ENCODE assay signal across 1 cellular context in genomic region chr9:99906403-99907207, GRCh38.
TF ChIP-seq lines count a peak whose summit lies in the region.

STX17 (plus strand) TSS chr9:99906654; CDS start chr9:99915240, 8,586 bp downstream.

TF ChIP-seq in HEK293, 187 proteins besides CTCF, POLR2A, EP300 and RAD21 (continued from another document and continues in another):
- TF ChIP-seq ZBTB26 (tag by site-specific recombination; optimal IDR thresholded peaks at IDR 0.05) (peak; percentile 79), ZNF585B (tag by site-specific recombination; IDR thresholded peaks at IDR 0.05) (no peak), ZNF350 (tag by site-specific recombination; IDR thresholded peaks at IDR 0.05) (no peak), ZNF623 (tag by site-specific recombination; IDR thresholded peaks at IDR 0.05) (no peak), ZNF416 (tag by site-specific recombination; IDR thresholded peaks at IDR 0.05) (no peak), ZSCAN23 (tag by site-specific recombination; IDR thresholded peaks at IDR 0.05) (0 out of 2 replicates have a peak, but pooled peaks have one; percentile 15), ZNF138 (tag by site-specific recombination; IDR thresholded peaks at IDR 0.05; ENCODE audit: borderline replicate concordance) (no peak), ZNF132 (tag by site-specific recombination; IDR thresholded peaks at IDR 0.05; ENCODE audit: borderline replicate concordance) (no peak), HOXD13 (CRISPR knock-in tag; IDR thresholded peaks at IDR 0.05; ENCODE audit: borderline replicate concordance) (no peak), ZBTB8A (tag by site-specific recombination; IDR thresholded peaks at IDR 0.05) (peak; percentile 98), ZNF146 (tag by site-specific recombination; IDR thresholded peaks at IDR 0.05) (no peak), ZBTB21 (tag by site-specific recombination; IDR thresholded peaks at IDR 0.05) (0 out of 2 replicates have a peak, but pooled peaks have one; percentile 12), SETDB1 (IDR thresholded peaks at IDR 0.05; ENCODE audit: insufficient read length, low read length) (no peak), SP3 (tag by site-specific recombination; IDR thresholded peaks at IDR 0.05) (peak; percentile 52; the same call in 1 of the 2 replicates), SP2 (tag by site-specific recombination; IDR thresholded peaks at IDR 0.05) (peak; percentile 24), PRDM1 (tag by site-specific recombination; IDR thresholded peaks at IDR 0.05) (no peak), MEIS1 (CRISPR knock-in tag; IDR thresholded peaks at IDR 0.05; ENCODE audit: borderline replicate concordance) (no peak), ZNF121 (tag by site-specific recombination; IDR thresholded peaks at IDR 0.05) (no peak), ZNF692 (tag by site-specific recombination; IDR thresholded peaks at IDR 0.05) (peak; percentile 63), TRIM28 (IDR thresholded peaks at IDR 0.05; ENCODE audit: borderline replicate concordance, low read length) (no peak), ZBTB17 (tag by site-specific recombination; IDR thresholded peaks at IDR 0.05) (peak; percentile 30), ZNF391 (tag by site-specific recombination; IDR thresholded peaks at IDR 0.05; ENCODE audit: borderline replicate concordance, low read depth) (no peak), ZNF530 (tag by site-specific recombination; IDR thresholded peaks at IDR 0.05; ENCODE audit: low read depth) (no peak), ZNF16 (tag by site-specific recombination; IDR thresholded peaks at IDR 0.05; ENCODE audit: low read depth) (no peak), ZFP69B (tag by site-specific recombination; IDR thresholded peaks at IDR 0.05) (no peak), ZNF169 (tag by site-specific recombination; IDR thresholded peaks at IDR 0.05) (no peak), ZNF175 (tag by site-specific recombination; IDR thresholded peaks at IDR 0.05) (no peak), ZNF133 (tag by site-specific recombination; IDR thresholded peaks at IDR 0.05) (no peak), ZBTB1 (tag by site-specific recombination; IDR thresholded peaks at IDR 0.05) (no peak), ZNF274 (IDR thresholded peaks at IDR 0.05; ENCODE audit: low read length) (no peak), ZNF274 (tag by site-specific recombination; IDR thresholded peaks at IDR 0.05; ENCODE audit: borderline replicate concordance) (no peak), ZNF561 (tag by site-specific recombination; IDR thresholded peaks at IDR 0.05; ENCODE audit: borderline replicate concordance) (peak; percentile 80; the same call in 1 of the 2 replicates), FEZF1 (tag by site-specific recombination; IDR thresholded peaks at IDR 0.05) (no peak), ZBTB7A (tag by site-specific recombination; IDR thresholded peaks at IDR 0.05; ENCODE audit: low read depth) (no peak), ZNF335 (tag by site-specific recombination; conservative IDR thresholded peaks at IDR 0.05) (peak; percentile 68), BCL11B (tag by site-specific recombination; IDR thresholded peaks at IDR 0.05; ENCODE audit: low read depth) (no peak), GFI1B (tag by site-specific recombination; IDR thresholded peaks at IDR 0.05) (no peak), SCRT2 (tag by site-specific recombination; IDR thresholded peaks at IDR 0.05) (peak; percentile 24; the same call in 1 of the 2 replicates), HOXA7 (CRISPR knock-in tag; IDR thresholded peaks at IDR 0.05; ENCODE audit: borderline replicate concordance) (no peak), ZNF37A (tag by site-specific recombination; IDR thresholded peaks at IDR 0.05) (no peak), EGR2 (tag by site-specific recombination; IDR thresholded peaks at IDR 0.05; ENCODE audit: low read depth) (no peak), ZNF830 (tag by site-specific recombination; IDR thresholded peaks at IDR 0.05; ENCODE audit: low read depth) (no peak), ZNF202 (tag by site-specific recombination; IDR thresholded peaks at IDR 0.05; ENCODE audit: borderline replicate concordance) (no peak), ZNF292 (tag by site-specific recombination; IDR thresholded peaks at IDR 0.05; ENCODE audit: borderline replicate concordance, low read depth) (no peak), ZNF19 (tag by site-specific recombination; IDR thresholded peaks at IDR 0.05; ENCODE audit: low read depth) (no peak), ZXDB (tag by site-specific recombination; IDR thresholded peaks at IDR 0.05) (peak; percentile 83), ZNF214 (tag by site-specific recombination; IDR thresholded peaks at IDR 0.05; ENCODE audit: borderline replicate concordance) (no peak), AEBP2 (tag by site-specific recombination; IDR thresholded peaks at IDR 0.05; ENCODE audit: borderline replicate concordance) (no peak), ZNF362 (tag by site-specific recombination; IDR thresholded peaks at IDR 0.05) (no peak), ZNF501 (tag by site-specific recombination; IDR thresholded peaks at IDR 0.05) (peak; percentile 83), ZNF366 (tag by site-specific recombination; conservative IDR thresholded peaks at IDR 0.05) (no peak), ZNF248 (tag by site-specific recombination; IDR thresholded peaks at IDR 0.05) (no peak), ZSCAN30 (tag by site-specific recombination; IDR thresholded peaks at IDR 0.05) (peak; percentile 69), ZFP37 (tag by site-specific recombination; IDR thresholded peaks at IDR 0.05) (peak; percentile 92), ZNF529 (tag by site-specific recombination; IDR thresholded peaks at IDR 0.05; ENCODE audit: insufficient replicate concordance) (no peak), ZNF658 (tag by site-specific recombination; IDR thresholded peaks at IDR 0.05) (no peak), KLF10 (tag by site-specific recombination; IDR thresholded peaks at IDR 0.05) (0 out of 2 replicates have a peak, but pooled peaks have one; percentile 41), ZNF223 (tag by site-specific recombination; IDR thresholded peaks at IDR 0.05) (no peak), ZNF521 (tag by site-specific recombination; IDR thresholded peaks at IDR 0.05) (no peak), ZNF600 (tag by site-specific recombination; IDR thresholded peaks at IDR 0.05) (peak; percentile 68), ZNF610 (tag by site-specific recombination; IDR thresholded peaks at IDR 0.05; ENCODE audit: borderline replicate concordance) (no peak), ZNF221 (tag by site-specific recombination; IDR thresholded peaks at IDR 0.05; ENCODE audit: borderline replicate concordance) (no peak), ZNF791 (tag by site-specific recombination; IDR thresholded peaks at IDR 0.05) (no peak), ZNF677 (tag by site-specific recombination; IDR thresholded peaks at IDR 0.05) (no peak)
- TF ChIP-seq, protein P1, sequence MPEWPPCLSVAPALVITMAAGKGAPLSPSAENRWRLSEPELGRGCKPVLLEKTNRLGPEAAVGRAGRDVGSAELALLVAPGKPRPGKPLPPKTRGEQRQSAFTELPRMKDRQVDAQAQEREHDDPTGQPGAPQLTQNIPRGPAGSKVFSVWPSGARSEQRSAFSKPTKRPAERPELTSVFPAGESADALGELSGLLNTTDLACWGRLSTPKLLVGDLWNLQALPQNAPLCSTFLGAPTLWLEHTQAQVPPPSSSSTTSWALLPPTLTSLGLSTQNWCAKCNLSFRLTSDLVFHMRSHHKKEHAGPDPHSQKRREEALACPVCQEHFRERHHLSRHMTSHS (tag by site-specific recombination; IDR thresholded peaks at IDR 0.05): no peak
- TF ChIP-seq, protein P2, sequence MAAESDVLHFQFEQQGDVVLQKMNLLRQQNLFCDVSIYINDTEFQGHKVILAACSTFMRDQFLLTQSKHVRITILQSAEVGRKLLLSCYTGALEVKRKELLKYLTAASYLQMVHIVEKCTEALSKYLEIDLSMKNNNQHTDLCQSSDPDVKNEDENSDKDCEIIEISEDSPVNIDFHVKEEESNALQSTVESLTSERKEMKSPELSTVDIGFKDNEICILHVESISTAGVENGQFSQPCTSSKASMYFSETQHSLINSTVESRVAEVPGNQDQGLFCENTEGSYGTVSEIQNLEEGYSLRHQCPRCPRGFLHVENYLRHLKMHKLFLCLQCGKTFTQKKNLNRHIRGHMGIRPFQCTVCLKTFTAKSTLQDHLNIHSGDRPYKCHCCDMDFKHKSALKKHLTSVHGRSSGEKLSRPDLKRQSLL (tag by site-specific recombination; IDR thresholded peaks at IDR 0.05): no peak
- TF ChIP-seq, protein P3, sequence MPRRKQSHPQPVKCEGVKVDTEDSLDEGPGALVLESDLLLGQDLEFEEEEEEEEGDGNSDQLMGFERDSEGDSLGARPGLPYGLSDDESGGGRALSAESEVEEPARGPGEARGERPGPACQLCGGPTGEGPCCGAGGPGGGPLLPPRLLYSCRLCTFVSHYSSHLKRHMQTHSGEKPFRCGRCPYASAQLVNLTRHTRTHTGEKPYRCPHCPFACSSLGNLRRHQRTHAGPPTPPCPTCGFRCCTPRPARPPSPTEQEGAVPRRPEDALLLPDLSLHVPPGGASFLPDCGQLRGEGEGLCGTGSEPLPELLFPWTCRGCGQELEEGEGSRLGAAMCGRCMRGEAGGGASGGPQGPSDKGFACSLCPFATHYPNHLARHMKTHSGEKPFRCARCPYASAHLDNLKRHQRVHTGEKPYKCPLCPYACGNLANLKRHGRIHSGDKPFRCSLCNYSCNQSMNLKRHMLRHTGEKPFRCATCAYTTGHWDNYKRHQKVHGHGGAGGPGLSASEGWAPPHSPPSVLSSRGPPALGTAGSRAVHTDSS (tag by site-specific recombination; IDR thresholded peaks at IDR 0.05): no peak
- TF ChIP-seq, protein P4, sequence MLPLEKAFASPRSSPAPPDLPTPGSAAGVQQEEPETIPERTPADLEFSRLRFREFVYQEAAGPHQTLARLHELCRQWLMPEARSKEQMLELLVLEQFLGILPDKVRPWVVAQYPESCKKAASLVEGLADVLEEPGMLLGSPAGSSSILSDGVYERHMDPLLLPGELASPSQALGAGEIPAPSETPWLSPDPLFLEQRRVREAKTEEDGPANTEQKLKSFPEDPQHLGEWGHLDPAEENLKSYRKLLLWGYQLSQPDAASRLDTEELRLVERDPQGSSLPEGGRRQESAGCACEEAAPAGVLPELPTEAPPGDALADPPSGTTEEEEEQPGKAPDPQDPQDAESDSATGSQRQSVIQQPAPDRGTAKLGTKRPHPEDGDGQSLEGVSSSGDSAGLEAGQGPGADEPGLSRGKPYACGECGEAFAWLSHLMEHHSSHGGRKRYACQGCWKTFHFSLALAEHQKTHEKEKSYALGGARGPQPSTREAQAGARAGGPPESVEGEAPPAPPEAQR (tag by site-specific recombination; IDR thresholded peaks at IDR 0.05): no peak
- TF ChIP-seq, protein P5, sequence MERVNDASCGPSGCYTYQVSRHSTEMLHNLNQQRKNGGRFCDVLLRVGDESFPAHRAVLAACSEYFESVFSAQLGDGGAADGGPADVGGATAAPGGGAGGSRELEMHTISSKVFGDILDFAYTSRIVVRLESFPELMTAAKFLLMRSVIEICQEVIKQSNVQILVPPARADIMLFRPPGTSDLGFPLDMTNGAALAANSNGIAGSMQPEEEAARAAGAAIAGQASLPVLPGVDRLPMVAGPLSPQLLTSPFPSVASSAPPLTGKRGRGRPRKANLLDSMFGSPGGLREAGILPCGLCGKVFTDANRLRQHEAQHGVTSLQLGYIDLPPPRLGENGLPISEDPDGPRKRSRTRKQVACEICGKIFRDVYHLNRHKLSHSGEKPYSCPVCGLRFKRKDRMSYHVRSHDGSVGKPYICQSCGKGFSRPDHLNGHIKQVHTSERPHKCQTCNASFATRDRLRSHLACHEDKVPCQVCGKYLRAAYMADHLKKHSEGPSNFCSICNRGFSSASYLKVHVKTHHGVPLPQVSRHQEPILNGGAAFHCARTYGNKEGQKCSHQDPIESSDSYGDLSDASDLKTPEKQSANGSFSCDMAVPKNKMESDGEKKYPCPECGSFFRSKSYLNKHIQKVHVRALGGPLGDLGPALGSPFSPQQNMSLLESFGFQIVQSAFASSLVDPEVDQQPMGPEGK (tag by site-specific recombination; IDR thresholded peaks at IDR 0.05): peak; percentile 81; the same call in 1 of the 2 replicates
